ENCODE assay signal across 11 cellular contexts in the genomic region with DNA sequence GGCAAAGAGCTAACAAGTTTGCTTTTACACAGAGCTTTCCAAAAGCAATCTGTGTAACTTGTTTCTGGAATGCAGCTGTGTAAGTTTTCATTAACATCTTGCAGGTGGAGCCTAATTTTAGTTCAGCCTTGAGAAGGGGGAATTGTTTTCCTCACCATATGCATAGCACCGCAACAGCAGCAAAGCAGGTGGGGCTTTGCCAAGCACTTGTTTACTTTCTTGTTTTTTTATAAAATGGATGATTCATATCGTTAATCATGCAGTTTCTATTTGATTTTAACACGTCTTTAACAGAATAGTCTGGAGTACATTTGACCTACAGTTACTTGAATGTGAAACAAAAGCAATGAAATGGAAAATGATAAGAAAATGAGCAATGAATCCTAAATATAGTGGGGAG.
A peak's percentile ranks its signal among the peaks of the same experiment; 100 is the strongest.
DNase-seq lines count a peak whose midpoint lies in the region; FAIRE-seq and TF ChIP-seq lines count a peak whose summit lies in the region.
"Had no signal": no experiment of that assay in that cellular context is flagged by ENCODE, and none has a peak within 500 bp of the region (broad histone marks: within the 10 kb centered on the region; RNA-seq: fewer than 3 reads in every experiment).

No MANE protein-coding gene starts in this region.

- peak; percentile 30 for DNase-seq in Caki2 (ENCODE audit: low read depth)
- peak; percentile 76 for DNase-seq in HT-29 (ENCODE audit: low spot score)
- peak; percentile 73 for DNase-seq in astrocyte (ENCODE audit: low read depth)
- DNase-seq in left kidney (ENCODE audit: low read depth, low spot score) = peak; percentile 42
- no peak for DNase-seq in effector CD4-positive, alpha-beta T cell
- DNase-seq in C1 segment of cervical spinal cord (lab: John Stamatoyannopoulos, UW) = no peak
- DNase-seq in suprapubic skin (ENCODE audit: low spot score in 2 of 2) = no peak
- no peak for DNase-seq in effector CD8-positive, alpha-beta T cell (lab: John Stamatoyannopoulos, UW)
- DNase-seq: NCI-H1930 had no signal

- H3K4me2 ChIP-seq in astrocyte (ENCODE audit: low read length) = peak overlapping the region; percentile 50

- WGBS in suprapubic skin = 6% methylated on average over 3 of the region's 3 CpGs

- H3K27me3 ChIP-seq in astrocyte (ENCODE audit: insufficient read depth, low read length) (no peaks in the 10 kb centered on the region), suprapubic skin (no peaks in the 10 kb centered on the region)

- peaks cover 16% of the 10 kb centered on the region for H3K4me1 ChIP-seq in astrocyte (ENCODE audit: insufficient read depth, low read length)
- peaks cover 39% of the 10 kb centered on the region for H3K4me1 ChIP-seq in suprapubic skin

- H3K27ac ChIP-seq in astrocyte (ENCODE audit: low read depth, low read length) (peak overlapping the region; percentile 60), suprapubic skin (no peak overlapping the region)
- H3K27ac ChIP-seq: C4-2B had no signal

- no peak overlapping the region for H2AFZ ChIP-seq in astrocyte (ENCODE audit: low read depth, low read length)

- no peaks in the 10 kb centered on the region for H3K36me3 Mint-ChIP-seq in astrocyte (ENCODE audit: low read depth, unreplicated experiment)

- peaks cover 2% of the 10 kb centered on the region for H3K9me3 Mint-ChIP-seq in astrocyte (ENCODE audit: unreplicated experiment)

- no peaks in the 10 kb centered on the region for H4K20me1 ChIP-seq in astrocyte (ENCODE audit: insufficient read depth, low read length)

- H3K27me3 Mint-ChIP-seq in astrocyte (ENCODE audit: low read depth, unreplicated experiment) = no peaks in the 10 kb centered on the region

- H3K36me3 ChIP-seq in astrocyte (ENCODE audit: insufficient read depth, low read length) (no peaks in the 10 kb centered on the region), suprapubic skin (no peaks in the 10 kb centered on the region)

- no peak for TF ChIP-seq CTCF in astrocyte (IDR thresholded peaks at IDR 0.05; ENCODE audit: insufficient read depth, low read depth, low read length)
- TF ChIP-seq CTCF in suprapubic skin (IDR thresholded peaks at IDR 0.05) = no peak

- no peak for TF ChIP-seq POLR2A in suprapubic skin (IDR thresholded peaks at IDR 0.05)

- no peak overlapping the region for H3K27ac Mint-ChIP-seq in astrocyte (ENCODE audit: unreplicated experiment)
- H3K27ac Mint-ChIP-seq: T-helper 1 cell treated with Interleukin-12 subunit alpha and Interleukin-12 subunit beta and Interleukin-4 antibody, amounts not matched to agents 30 μg/mL and 1 μg/mL, for 36 hours had no signal

- no peak for FAIRE-seq in astrocyte (lab: Jason Lieb, UNC)

- H3K9me3 ChIP-seq in astrocyte (ENCODE audit: insufficient read depth, low read depth, low read length) (no peaks in the 10 kb centered on the region), suprapubic skin (no peaks in the 10 kb centered on the region)

- H3K79me2 ChIP-seq in astrocyte (ENCODE audit: insufficient read depth, low read length) = no peaks in the 10 kb centered on the region

- no peak for TF ChIP-seq EP300 in suprapubic skin (IDR thresholded peaks at IDR 0.05)

- no peak overlapping the region for H3K4me3 ChIP-seq in astrocyte (ENCODE audit: insufficient read depth, low read depth, low read length)
- no peak overlapping the region for H3K4me3 ChIP-seq in suprapubic skin

- H3K4me1 Mint-ChIP-seq in astrocyte (ENCODE audit: low read depth, unreplicated experiment) = peaks cover 24% of the 10 kb centered on the region

- in situ Hi-C loops in Caki2 (cut with HindIII; ENCODE audit: low pct_unique_long_range_greater_than_20kb, low sequenced_read_pairs) = no loop called here

- H3K9ac ChIP-seq in astrocyte (ENCODE audit: low read length) = peak overlapping the region; percentile 23

- no peak overlapping the region for H3K4me3 Mint-ChIP-seq in astrocyte (ENCODE audit: unreplicated experiment)
- H3K4me3 Mint-ChIP-seq: T-helper 1 cell treated with Interleukin-12 subunit alpha and Interleukin-12 subunit beta and Interleukin-4 antibody, amounts not matched to agents 30 μg/mL and 1 μg/mL, for 36 hours had no signal

Comparison
In these comparisons a context has a peak if more than half of its experiments do, and no peak if none do; other contexts are left out.
1. DNase-seq: peak in Caki2 (single experiment), HT-29 (single experiment), astrocyte (single experiment) and left kidney (single experiment); none in effector CD4-positive, alpha-beta T cell (single experiment), C1 segment of cervical spinal cord (0 of 14), suprapubic skin (0 of 2) and effector CD8-positive, alpha-beta T cell (single experiment).